13 cellular contexts compared by ENCODE assay signal in the genomic region with DNA sequence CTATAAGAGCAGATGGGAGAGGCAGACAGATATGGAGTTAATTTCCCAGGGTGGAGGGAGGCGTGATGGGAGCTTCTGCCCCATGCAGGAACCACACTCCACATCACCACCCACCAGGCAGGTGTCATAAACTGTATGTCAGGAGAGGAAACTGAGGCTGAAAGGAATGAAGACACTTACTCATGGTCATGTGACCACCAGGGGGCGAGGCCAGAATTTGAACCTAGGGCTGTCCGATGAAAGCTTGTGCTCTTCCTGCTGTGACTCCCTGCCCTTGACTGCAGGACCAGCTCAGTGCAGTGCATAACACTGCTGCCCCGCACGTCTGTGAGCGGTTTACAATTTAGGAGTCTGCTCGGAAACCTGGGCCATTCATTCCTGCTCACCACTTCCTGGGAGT. TPM values are rescaled to one million over a fixed set of nuclear protein-coding genes. Genes with fewer than 3 reads are reported as not detected.
DNase-seq lines count a peak whose midpoint lies in the region; ATAC-seq and TF ChIP-seq lines count a peak whose summit lies in the region.
"Had no signal": no experiment of that assay in that cellular context is flagged by ENCODE, and none has a peak within 500 bp of the region (broad histone marks: within the 10 kb centered on the region; RNA-seq: fewer than 3 reads in every experiment).

No MANE protein-coding gene starts in this region.

- no peaks in the 10 kb centered on the region for H3K9me2 ChIP-seq in DOHH2 (replicated peaks; ENCODE audit: control insufficient read depth, low read length)

- ATAC-seq in GM19397 (IDR thresholded peaks at IDR 0.05; ENCODE audit: unreplicated experiment) = no peak
- no peak for ATAC-seq in HG03571 (IDR thresholded peaks at IDR 0.05; ENCODE audit: unreplicated experiment)
- ATAC-seq: activated T-cell treated with anti-CD3 and anti-CD28 coated beads, Interleukin-2, amount 50 U/mL, for 72 hours had no signal

- no peaks in the 10 kb centered on the region for H3K79me1 ChIP-seq in mesenchymal stem cell (replicated peaks; ENCODE audit: low read length, poor library complexity, severe bottlenecking)

- no peak overlapping the region for H2BK5ac ChIP-seq in mesenchymal stem cell (ENCODE audit: low read depth, low read length, poor library complexity, severe bottlenecking)

- H3K79me2 ChIP-seq in DOHH2 (ENCODE audit: control insufficient read depth, low read length) = peaks cover 18% of the 10 kb centered on the region

- H3K27ac ChIP-seq in DOHH2 (ENCODE audit: low read depth, low read length) = no peak overlapping the region
- no peak overlapping the region for H3K27ac ChIP-seq in mesenchymal stem cell (ENCODE audit: low read length, poor library complexity, severe bottlenecking)
- H3K27ac ChIP-seq: HL-60, tibial artery had no signal

- H2BK12ac ChIP-seq in mesenchymal stem cell (ENCODE audit: low read length in 2 of 2) = no peak overlapping the region

- H3K4me2 ChIP-seq in DOHH2 (ENCODE audit: low read length) (no peak overlapping the region), mesenchymal stem cell (ENCODE audit: low read length, poor library complexity, severe bottlenecking) (no peak overlapping the region)

- H3F3A ChIP-seq in DOHH2 (ENCODE audit: control insufficient read depth, insufficient read depth) = no peaks in the 10 kb centered on the region

- no peaks in the 10 kb centered on the region for H3K4me1 ChIP-seq in DOHH2 (ENCODE audit: control insufficient read depth, low read length)
- H3K4me1 ChIP-seq in mesenchymal stem cell (ENCODE audit: control insufficient read depth, insufficient read depth, low read depth, low read length) = peaks cover 2% of the 10 kb centered on the region
- H3K4me1 ChIP-seq: tibial artery had no signal

- 70% methylated on average over 6 of the region's 7 CpGs for WGBS in mesenchymal stem cell

- no peak overlapping the region for H3K4ac ChIP-seq in mesenchymal stem cell (ENCODE audit: low read depth in 1 of 2, low read length in 2 of 2)

- no peak overlapping the region for H3K9ac ChIP-seq in mesenchymal stem cell (ENCODE audit: low read length)

- H3K9me3 ChIP-seq in DOHH2 (ENCODE audit: control insufficient read depth, insufficient read depth, low read length) (no peaks in the 10 kb centered on the region), mesenchymal stem cell (ENCODE audit: control insufficient read depth, low read length) (no peaks in the 10 kb centered on the region)
- H3K9me3 ChIP-seq: tibial artery had no signal

- DNase-seq in NB4 (ENCODE audit: low read depth) = peak; percentile 24
- DNase-seq in activated T-cell treated with anti-CD3 and anti-CD28 coated beads, Interleukin-2, amount 50 U/mL, for 1 hour = peak; percentile 39
- no peak for DNase-seq in kidney epithelial cell (ENCODE audit: low read depth)
- DNase-seq in mesenchymal stem cell = no peak
- no peak for DNase-seq in midbrain (lab: John Stamatoyannopoulos, UW)
- DNase-seq: Calu3, NCI-H1105, tibial artery had no signal

- H2AFZ ChIP-seq in mesenchymal stem cell (ENCODE audit: low read depth, low read length) = no peak overlapping the region

- no peak overlapping the region for H4K91ac ChIP-seq in mesenchymal stem cell (ENCODE audit: low read length)

- no peak overlapping the region for H2BK120ac ChIP-seq in mesenchymal stem cell (ENCODE audit: low read depth, low read length)

- no peak overlapping the region for H2BK15ac ChIP-seq in mesenchymal stem cell (ENCODE audit: low read depth, poor library complexity, severe bottlenecking)

- no peak overlapping the region for H3K4me3 ChIP-seq in DOHH2 (ENCODE audit: low read length)
- H3K4me3 ChIP-seq in NB4 (ENCODE audit: low read depth, low read length) = no peak overlapping the region
- no peak overlapping the region for H3K4me3 ChIP-seq in kidney epithelial cell (ENCODE audit: low read depth, low read length)
- H3K4me3 ChIP-seq in mesenchymal stem cell (ENCODE audit: insufficient read depth in 1 of 2, low read depth in 1 of 2, low read length in 2 of 2) = no peak overlapping the region
- H3K4me3 ChIP-seq: tibial artery had no signal

- no peak overlapping the region for H3K23ac ChIP-seq in mesenchymal stem cell (ENCODE audit: low read length in 2 of 2)

- no peak overlapping the region for H3K14ac ChIP-seq in mesenchymal stem cell (ENCODE audit: low read length in 2 of 2)

- H3K18ac ChIP-seq in mesenchymal stem cell (ENCODE audit: low read depth in 1 of 2, low read length in 2 of 2) = no peak overlapping the region

- TF ChIP-seq CTCF in DOHH2 (IDR thresholded peaks at IDR 0.05; ENCODE audit: low read depth, low read length, poor library complexity, severe bottlenecking) = peak; percentile 52
- TF ChIP-seq CTCF in NB4 (IDR thresholded peaks at IDR 0.05; ENCODE audit: low read depth, low read length) = peak; percentile 10
- TF ChIP-seq CTCF in kidney epithelial cell (IDR thresholded peaks at IDR 0.05; ENCODE audit: insufficient read depth, low read length, poor library complexity, severe bottlenecking) = peak; percentile 7

- H3K36me3 ChIP-seq in DOHH2 (ENCODE audit: control insufficient read depth, low read length) (peaks cover 99% of the 10 kb centered on the region), kidney epithelial cell (ENCODE audit: control insufficient read depth, insufficient read depth, low read length) (no peaks in the 10 kb centered on the region), mesenchymal stem cell (ENCODE audit: control insufficient read depth in 1 of 2, insufficient read depth in 2 of 2, low read depth in 1 of 2, low read length in 2 of 2) (no peaks in the 10 kb centered on the region)

- no peak overlapping the region for H2AK5ac ChIP-seq in mesenchymal stem cell (ENCODE audit: low read length, severe bottlenecking)

- no peaks in the 10 kb centered on the region for H3K27me3 ChIP-seq in DOHH2 (ENCODE audit: control insufficient read depth, low read length)
- no peaks in the 10 kb centered on the region for H3K27me3 ChIP-seq in kidney epithelial cell (ENCODE audit: control insufficient read depth, insufficient read depth, low read length)
- H3K27me3 ChIP-seq in mesenchymal stem cell (ENCODE audit: control insufficient read depth in 1 of 2, insufficient read depth in 1 of 2, low read length in 2 of 2) = peaks cover 25 to 65% of the 10 kb centered on the region in 2 experiments
- H3K27me3 ChIP-seq: tibial artery had no signal

- H4K8ac ChIP-seq in mesenchymal stem cell (ENCODE audit: low read length) = no peak overlapping the region

- no peak for TF ChIP-seq POLR2A in NB4 (IDR thresholded peaks at IDR 0.05; ENCODE audit: extremely low read depth, insufficient read length)

- no peaks in the 10 kb centered on the region for H4K20me1 ChIP-seq in DOHH2 (ENCODE audit: control insufficient read depth, insufficient read depth, low read depth, low read length)

RNA-seq across cellular contexts. Expression of a gene that starts 28.8 kb away (rescaled TPM):
- 36.2 and 43.3 TPM in 2 replicates for total RNA-seq in kidney epithelial cell
- polyA plus RNA-seq in mesenchymal stem cell (2013, experiment 1 of 2) = 0.04 TPM
- 0.04 TPM for polyA plus RNA-seq in mesenchymal stem cell (2013, experiment 2 of 2)

Comparison
In these comparisons a context has a peak if more than half of its experiments do, and no peak if none do; other contexts are left out.
1. DNase-seq: peak in NB4 (single experiment) and activated T-cell treated with anti-CD3 and anti-CD28 coated beads, Interleukin-2, amount 50 U/mL, for 1 hour (single experiment); none in kidney epithelial cell (single experiment), mesenchymal stem cell (single experiment) and midbrain (single experiment).
2. Peak in every context shown above with its lines, with median percentiles within 50 percentile points of each other: CTCF ChIP-seq.